ENCODE assay signal across 8 cellular contexts in the genomic region with DNA sequence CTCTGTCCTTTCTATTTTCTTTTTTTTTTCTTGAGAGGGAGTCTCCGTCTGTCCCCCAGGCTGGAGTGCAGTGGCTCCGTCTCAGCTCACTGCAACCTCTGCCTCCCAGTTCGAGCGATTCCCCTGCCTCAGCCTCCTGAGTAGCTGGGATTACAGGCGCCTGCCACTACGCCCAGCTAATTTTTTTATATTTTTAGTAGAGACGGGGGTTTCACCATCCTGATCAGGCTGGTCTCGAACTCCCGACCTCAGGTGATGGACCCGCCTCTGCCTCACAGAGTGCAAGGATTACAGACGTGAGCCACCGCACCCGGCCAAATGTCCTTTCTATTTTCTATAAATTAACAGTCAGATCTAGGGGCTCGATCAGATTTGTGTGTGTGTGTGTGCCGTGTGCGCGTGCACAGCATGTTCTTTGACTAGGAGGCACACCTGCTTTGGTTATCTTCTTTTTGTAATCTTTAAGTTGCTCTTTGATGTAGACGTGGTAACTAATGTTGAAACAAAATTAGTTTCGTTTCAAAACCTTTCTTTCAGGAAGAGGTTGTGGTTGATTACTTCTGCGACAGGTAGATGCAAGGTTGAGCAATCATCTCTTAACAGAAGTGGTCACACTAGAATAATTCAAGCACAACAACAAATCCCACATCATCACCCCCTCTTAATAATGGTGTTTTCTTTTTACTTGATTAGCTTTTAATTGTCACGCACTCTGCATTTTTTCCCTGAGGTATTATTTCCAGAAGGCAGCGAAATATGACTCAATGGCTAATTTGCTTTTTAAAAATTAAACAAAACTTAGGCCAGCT. TPM values are rescaled to one million over a fixed set of nuclear protein-coding genes. Genes with fewer than 3 reads are reported as not detected.
DNase-seq lines count a peak whose midpoint lies in the region; ATAC-seq, FAIRE-seq and TF ChIP-seq lines count a peak whose summit lies in the region.

No MANE protein-coding gene starts in this region.

- H3K4me1 Mint-ChIP-seq in activated naive CD8-positive, alpha-beta T cell treated with anti-CD3 and anti-CD28 coated beads for 36 hours, result peaks cover 40% of the 10 kb centered on the region

- no peaks in the 10 kb centered on the region for H3K9me3 Mint-ChIP-seq in activated naive CD8-positive, alpha-beta T cell treated with anti-CD3 and anti-CD28 coated beads for 36 hours

- peak overlapping the region in 1 of 2 donors; percentile 80 for H3K9ac ChIP-seq in kidney (ENCODE audit: low read length in 2 of 2)

- BruUV-seq in A673 (replicated peaks; lab: Mats Ljungman, UMichigan) (TSS peak; percentile 73), PC-9 (replicated peaks; lab: Mats Ljungman, UMichigan) (TSS peak; percentile 91)

- no peaks in the 10 kb centered on the region for H3K27me3 Mint-ChIP-seq in activated naive CD8-positive, alpha-beta T cell treated with anti-CD3 and anti-CD28 coated beads for 36 hours

- H3K27ac Mint-ChIP-seq in activated naive CD8-positive, alpha-beta T cell treated with anti-CD3 and anti-CD28 coated beads for 36 hours, result peak overlapping the region; percentile 90

- no peak for DNase-seq in A673 (ENCODE audit: low spot score)
- DNase-seq in PC-9, result peak in 1 of 2 experiments; percentile 84
- DNase-seq in activated naive CD8-positive, alpha-beta T cell treated with anti-CD3 and anti-CD28 coated beads for 36 hours, result peak; percentile 48
- DNase-seq in kidney, result no peak
- DNase-seq in stimulated activated CD4-positive, alpha-beta T cell treated with anti-CD3 and anti-CD28 coated beads, Interleukin-2, amount 100 ng/mL, for 24 hours, result peak; percentile 49 to 63
- DNase-seq in EL, result no peak

- intact Hi-C loops in A673 (cut with micrococcal nuclease; ENCODE audit: unreplicated experiment) (no loop called here), PC-9 (cut with micrococcal nuclease; ENCODE audit: unreplicated experiment) (no loop called here), kidney (cut with DNase I) (no loop called here)

- H3K27me3 ChIP-seq in A673 (replicated peaks; ENCODE audit: insufficient read depth, low read depth, low read length, poor library complexity) (no peaks in the 10 kb centered on the region), PC-9 (ENCODE audit: insufficient read depth, low read depth) (no peaks in the 10 kb centered on the region)

- TF ChIP-seq CTCF in A673 (conservative IDR thresholded peaks at IDR 0.05; ENCODE audit: low read depth, low read length) (no peak), PC-9 (conservative IDR thresholded peaks at IDR 0.05) (no peak), kidney (IDR thresholded peaks at IDR 0.05; ENCODE audit: borderline replicate concordance, extremely low read depth, insufficient read depth) (no peak)

- peaks cover 15% of the 10 kb centered on the region; the same call in 1 of the 2 replicates for H3K79me2 ChIP-seq in PC-9 (ENCODE audit: low read depth)

- POLR2A ChIA-PET in A673 (lab: Charles Lee; ENCODE audit: low non-redundant PET) (interaction anchor here (0.5 to 0.6 kb wide), 4 partner anchors 11 to 532 kb away, joined by 3 to 7 read pairs (median 4); no protein-coding TSS in a partner anchor), PC-9 (lab: Charles Lee; ENCODE audit: unreplicated experiment) (interaction anchor here (0.7 to 0.8 kb wide), 3 partner anchors 30 to 66 kb away, joined by 3 to 4 read pairs (median 3); no protein-coding TSS in a partner anchor)

- H3F3A ChIP-seq in PC-9 (ENCODE audit: insufficient read depth, low read depth), result peaks cover 26% of the 10 kb centered on the region

- peak overlapping the region; percentile 86 for H3K4me3 Mint-ChIP-seq in activated naive CD8-positive, alpha-beta T cell treated with anti-CD3 and anti-CD28 coated beads for 36 hours

- H2AFZ ChIP-seq in PC-9, result peak overlapping the region; percentile 99

- H3K36me3 ChIP-seq in A673 (ENCODE audit: insufficient read depth, low read length, poor library complexity, severe bottlenecking), result peaks cover 5% of the 10 kb centered on the region
- H3K36me3 ChIP-seq in PC-9 (ENCODE audit: low read depth), result no peaks in the 10 kb centered on the region
- no peaks in the 10 kb centered on the region for H3K36me3 ChIP-seq in kidney (ENCODE audit: control insufficient read depth in 1 of 2, insufficient read depth in 2 of 2, low read length in 2 of 2)

- peaks cover 7% of the 10 kb centered on the region for H3K4me1 ChIP-seq in A673 (ENCODE audit: insufficient read depth, low read length, poor library complexity, severe bottlenecking)
- peaks cover 15% of the 10 kb centered on the region for H3K4me1 ChIP-seq in PC-9 (replicated peaks; ENCODE audit: insufficient read depth)
- H3K4me1 ChIP-seq in kidney (ENCODE audit: control insufficient read depth in 1 of 2, insufficient read depth in 1 of 2, low read depth in 1 of 2, low read length in 2 of 2), result peaks cover 4 to 5% of the 10 kb centered on the region in 2 donors

- peak overlapping the region; percentile 97 for H3K4me3 ChIP-seq in A673 (ENCODE audit: low read depth, low read length, poor library complexity, severe bottlenecking)
- H3K4me3 ChIP-seq in PC-9, result peak overlapping the region; percentile 75
- peak overlapping the region; percentile 68 for H3K4me3 ChIP-seq in kidney (ENCODE audit: low read length in 2 of 2)

- H3K9me3 ChIP-seq in A673 (ENCODE audit: low read depth, low read length, poor library complexity, severe bottlenecking), result no peaks in the 10 kb centered on the region
- no peaks in the 10 kb centered on the region for H3K9me3 ChIP-seq in PC-9 (ENCODE audit: insufficient read depth, low read depth)
- H3K9me3 ChIP-seq in kidney (ENCODE audit: control insufficient read depth in 1 of 2, low read length in 2 of 2), result no peaks in the 10 kb centered on the region

- no peaks in the 10 kb centered on the region for H3K9me2 ChIP-seq in PC-9 (ENCODE audit: insufficient read depth)

- FAIRE-seq in kidney (lab: Jason Lieb, UNC), result no peak

- H3K4me2 ChIP-seq in PC-9, result peak overlapping the region; percentile 79

- H4K20me1 ChIP-seq in PC-9 (ENCODE audit: insufficient read depth), result no peaks in the 10 kb centered on the region

- ATAC-seq in GM18873 (IDR thresholded peaks at IDR 0.05; ENCODE audit: low FRiP score, unreplicated experiment), result peak; percentile 40
- peak; percentile 42 for ATAC-seq in HG03103 (IDR thresholded peaks at IDR 0.05; ENCODE audit: low read depth, unreplicated experiment)

- H3K27ac ChIP-seq in A673 (ENCODE audit: low read depth, low read length, poor library complexity, severe bottlenecking) (peak overlapping the region; percentile 93), PC-9 (peak overlapping the region; percentile 82), kidney (ENCODE audit: low read depth in 2 of 2, low read length in 2 of 2) (peak overlapping the region; percentile 88 to 94)

- CTCF ChIA-PET in A673 (lab: Charles Lee) (no interaction called here), PC-9 (lab: Charles Lee) (no interaction called here)

- H3K36me3 Mint-ChIP-seq in activated naive CD8-positive, alpha-beta T cell treated with anti-CD3 and anti-CD28 coated beads for 36 hours, result peaks cover 27% of the 10 kb centered on the region

RNA-seq across cellular contexts. Expression of a gene that starts 0.8 kb away (rescaled TPM):
- 55.4 and 70.0 TPM in 2 replicates for total RNA-seq in A673 (2021)
- total RNA-seq in PC-9 (2021), result 19.2 and 20.0 TPM in 2 replicates
- 10 to 100 TPM; 40.9 to 41.3 TPM for total RNA-seq in activated naive CD8-positive, alpha-beta T cell treated with anti-CD3 and anti-CD28 coated beads for 36 hours
- total RNA-seq in kidney, result 83.1 TPM
- polyA plus RNA-seq in kidney (ENCODE audit: insufficient read depth, low read depth, low replicate concordance), result 32.5 TPM

Comparison
In these comparisons a context has a peak if more than half of its experiments do, and no peak if none do; other contexts are left out.
1. DNase-seq: peak in activated naive CD8-positive, alpha-beta T cell treated with anti-CD3 and anti-CD28 coated beads for 36 hours (single experiment) and stimulated activated CD4-positive, alpha-beta T cell treated with anti-CD3 and anti-CD28 coated beads, Interleukin-2, amount 100 ng/mL, for 24 hours (2 of 2); none in A673 (single experiment), kidney (single experiment) and EL (single experiment).
2. Peak in every context shown above with its lines, with median percentiles within 50 percentile points of each other: H3K27ac ChIP-seq and H3K4me3 ChIP-seq.